In the genomic region with DNA sequence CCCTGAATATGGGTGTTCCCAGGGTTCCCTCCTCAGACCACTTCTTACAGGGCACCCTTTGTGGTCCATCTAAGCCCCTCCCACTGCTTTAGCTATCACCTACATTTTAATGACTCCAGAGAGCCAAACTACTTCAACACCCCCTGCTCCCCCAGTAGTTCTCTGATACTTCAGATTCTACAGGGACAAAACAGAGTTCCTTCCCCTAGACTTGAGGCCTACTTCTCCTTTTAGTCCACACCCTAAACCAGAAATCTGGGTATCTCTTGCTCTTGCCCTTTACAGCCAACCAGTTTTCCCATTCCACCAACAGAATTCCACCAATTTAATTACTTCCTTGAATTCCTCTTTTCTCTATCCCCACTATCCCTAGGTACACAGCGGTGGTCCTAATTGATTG, we compare ENCODE assay signal across 12 cellular contexts.
DNase-seq lines count a peak whose midpoint lies in the region; ATAC-seq lines count a peak whose summit lies in the region.
"Had no signal": no experiment of that assay in that cellular context is flagged by ENCODE, and none has a peak within 500 bp of the region (broad histone marks: within the 10 kb centered on the region; RNA-seq: fewer than 3 reads in every experiment).

No MANE protein-coding gene starts in this region.

- no peaks in the 10 kb centered on the region for H3K9me3 Mint-ChIP-seq in stimulated activated naive CD8-positive, alpha-beta T cell treated with anti-CD3 and anti-CD28 coated beads, Interleukin-15, Interleukin-2, amounts not matched to agents 100 ng/mL and 50 ng/mL, for 24 hours
- no peaks in the 10 kb centered on the region for H3K9me3 Mint-ChIP-seq in stimulated activated naive CD8-positive, alpha-beta T cell treated with anti-CD3 and anti-CD28 coated beads, Interleukin-15, amount 100 ng/mL, for 72 hours
- H3K9me3 Mint-ChIP-seq: activated naive CD8-positive, alpha-beta T cell treated with anti-CD3 and anti-CD28 coated beads, Interleukin-2, amount 10 ng/mL, durations not matched to agents 7 days and 5 days had no signal

- H3K9ac ChIP-seq in mesenchymal stem cell (ENCODE audit: low read length): peak overlapping the region; percentile 98

- H2BK5ac ChIP-seq in mesenchymal stem cell (ENCODE audit: low read depth, low read length, poor library complexity, severe bottlenecking): no peak overlapping the region

- no peak overlapping the region for H2BK12ac ChIP-seq in mesenchymal stem cell (ENCODE audit: low read length in 2 of 2)

- no peak overlapping the region for H3K14ac ChIP-seq in mesenchymal stem cell (ENCODE audit: low read length in 2 of 2)

- peaks cover 17% of the 10 kb centered on the region for H3K4me1 ChIP-seq in mesenchymal stem cell (ENCODE audit: control insufficient read depth, insufficient read depth, low read depth, low read length)

- H3K4me3 Mint-ChIP-seq in stimulated activated naive CD8-positive, alpha-beta T cell treated with anti-CD3 and anti-CD28 coated beads, Interleukin-15, Interleukin-2, amounts not matched to agents 100 ng/mL and 50 ng/mL, for 24 hours: no peak overlapping the region
- no peak overlapping the region for H3K4me3 Mint-ChIP-seq in stimulated activated naive CD8-positive, alpha-beta T cell treated with anti-CD3 and anti-CD28 coated beads, Interleukin-15, amount 100 ng/mL, for 72 hours

- no peak overlapping the region for H3K23ac ChIP-seq in mesenchymal stem cell (ENCODE audit: low read length in 2 of 2)

- no peak overlapping the region for H2BK120ac ChIP-seq in mesenchymal stem cell (ENCODE audit: low read depth, low read length)

- peaks cover 20% of the 10 kb centered on the region for H3K36me3 Mint-ChIP-seq in stimulated activated naive CD8-positive, alpha-beta T cell treated with anti-CD3 and anti-CD28 coated beads, Interleukin-15, Interleukin-2, amounts not matched to agents 100 ng/mL and 50 ng/mL, for 24 hours (ENCODE audit: low read depth)

- H4K8ac ChIP-seq in mesenchymal stem cell (ENCODE audit: low read length): no peak overlapping the region

- peaks cover 2 to 17% of the 10 kb centered on the region in 2 experiments for H3K36me3 ChIP-seq in mesenchymal stem cell (ENCODE audit: control insufficient read depth in 1 of 2, insufficient read depth in 2 of 2, low read depth in 1 of 2, low read length in 2 of 2)

- H3K18ac ChIP-seq in mesenchymal stem cell (ENCODE audit: low read depth in 1 of 2, low read length in 2 of 2): no peak overlapping the region

- no peak overlapping the region for H3K4me2 ChIP-seq in mesenchymal stem cell (ENCODE audit: low read length, poor library complexity, severe bottlenecking)

- peaks cover 0 to 11% of the 10 kb centered on the region in 2 experiments for H3K27me3 ChIP-seq in mesenchymal stem cell (ENCODE audit: control insufficient read depth in 1 of 2, insufficient read depth in 1 of 2, low read length in 2 of 2)

- no peak overlapping the region for H4K91ac ChIP-seq in mesenchymal stem cell (ENCODE audit: low read length)

- no peak for DNase-seq in stimulated activated naive CD8-positive, alpha-beta T cell treated with anti-CD3 and anti-CD28 coated beads, Interleukin-15, amount 100 ng/mL, for 72 hours
- DNase-seq in SKM-1 treated with dmso at 0.1 percent for 144 hours (lab: John Stamatoyannopoulos, UW; ENCODE audit: unreplicated experiment) (peak; percentile 60), mesenchymal stem cell (no peak), left colon (no peak)
- DNase-seq in stimulated activated naive CD4-positive, alpha-beta T cell treated with Interleukin-2 at 50 U/mL for 16 hours (lab: John Stamatoyannopoulos, UW): no peak
- no peak for DNase-seq in activated effector memory CD4-positive, alpha-beta T cell treated with Interleukin-2 at 50 U/mL for 16 hours
- DNase-seq: activated naive CD8-positive, alpha-beta T cell treated with anti-CD3 and anti-CD28 coated beads, Interleukin-2, amount 10 ng/mL, durations not matched to agents 7 days and 5 days; NCI-H187; stimulated activated CD4-positive, alpha-beta T cell treated with anti-CD3 and anti-CD28 coated beads, Interleukin-2, amount 100 ng/mL, for 48 hours; T-helper 9 cell had no signal

- no peaks in the 10 kb centered on the region for H3K9me3 ChIP-seq in mesenchymal stem cell (ENCODE audit: control insufficient read depth, low read length)

- H3K27ac Mint-ChIP-seq in stimulated activated naive CD8-positive, alpha-beta T cell treated with anti-CD3 and anti-CD28 coated beads, Interleukin-15, Interleukin-2, amounts not matched to agents 100 ng/mL and 50 ng/mL, for 24 hours: peak overlapping the region; percentile 4
- H3K27ac Mint-ChIP-seq in stimulated activated naive CD8-positive, alpha-beta T cell treated with anti-CD3 and anti-CD28 coated beads, Interleukin-15, amount 100 ng/mL, for 72 hours: no peak overlapping the region

- H2BK15ac ChIP-seq in mesenchymal stem cell (ENCODE audit: low read depth, poor library complexity, severe bottlenecking): no peak overlapping the region

- H3K27me3 Mint-ChIP-seq in stimulated activated naive CD8-positive, alpha-beta T cell treated with anti-CD3 and anti-CD28 coated beads, Interleukin-15, Interleukin-2, amounts not matched to agents 100 ng/mL and 50 ng/mL, for 24 hours: peaks cover 10% of the 10 kb centered on the region
- H3K27me3 Mint-ChIP-seq in stimulated activated naive CD8-positive, alpha-beta T cell treated with anti-CD3 and anti-CD28 coated beads, Interleukin-15, amount 100 ng/mL, for 72 hours: peaks cover 16% of the 10 kb centered on the region

- no peak overlapping the region for H3K4ac ChIP-seq in mesenchymal stem cell (ENCODE audit: low read depth in 1 of 2, low read length in 2 of 2)

- intact Hi-C loops in left colon (cut with DNase I, micrococcal nuclease): loop anchor here in 1 of 2 donors (5.0 to 10.0 kb wide), 2 partner anchors 40 to 128 kb away; a partner anchor contains a TSS

- no peak overlapping the region for H3K27ac ChIP-seq in mesenchymal stem cell (ENCODE audit: low read length, poor library complexity, severe bottlenecking)

- no peak for ATAC-seq in stimulated activated naive CD8-positive, alpha-beta T cell treated with anti-CD3 and anti-CD28 coated beads, Interleukin-15, amount 100 ng/mL, for 72 hours
- ATAC-seq in left colon: no peak
- no peak for ATAC-seq in GM19023 (IDR thresholded peaks at IDR 0.05; ENCODE audit: unreplicated experiment)

- H2AFZ ChIP-seq in mesenchymal stem cell (ENCODE audit: low read depth, low read length): no peak overlapping the region

- H3K4me3 ChIP-seq in mesenchymal stem cell (ENCODE audit: insufficient read depth in 1 of 2, low read depth in 1 of 2, low read length in 2 of 2): peak overlapping the region in 1 of 2 experiments; percentile 85

- H2AK5ac ChIP-seq in mesenchymal stem cell (ENCODE audit: low read length, severe bottlenecking): no peak overlapping the region

- 96% methylated on average over 1 of the region's 1 CpG for WGBS in mesenchymal stem cell

- peaks cover 42% of the 10 kb centered on the region for H3K4me1 Mint-ChIP-seq in stimulated activated naive CD8-positive, alpha-beta T cell treated with anti-CD3 and anti-CD28 coated beads, Interleukin-15, Interleukin-2, amounts not matched to agents 100 ng/mL and 50 ng/mL, for 24 hours (ENCODE audit: low read depth)
- peaks cover 35% of the 10 kb centered on the region for H3K4me1 Mint-ChIP-seq in stimulated activated naive CD8-positive, alpha-beta T cell treated with anti-CD3 and anti-CD28 coated beads, Interleukin-15, amount 100 ng/mL, for 72 hours

- H3K79me1 ChIP-seq in mesenchymal stem cell (replicated peaks; ENCODE audit: low read length, poor library complexity, severe bottlenecking): peaks cover 11% of the 10 kb centered on the region
